ENCODE assay signal across 2 cellular contexts in the genomic region with DNA sequence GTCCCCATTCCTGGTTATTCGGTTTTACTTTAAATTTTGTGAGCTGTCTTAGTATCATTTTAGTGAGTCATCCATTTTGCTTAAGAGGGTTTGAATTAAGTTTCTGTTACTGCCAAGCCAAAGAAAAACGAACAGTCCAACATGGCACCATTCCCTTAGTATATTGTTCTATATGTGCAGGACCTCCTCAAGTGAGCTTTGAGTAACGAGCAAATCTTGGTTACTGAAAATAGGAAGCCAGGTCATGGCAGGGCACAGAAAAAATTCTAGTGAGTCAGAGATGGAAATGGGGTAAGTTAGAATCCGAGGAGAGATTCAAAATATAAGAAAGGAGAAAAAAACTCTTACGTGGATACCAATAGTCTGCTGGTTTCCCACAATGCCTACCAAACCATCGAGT.
TF ChIP-seq lines count a peak whose summit lies in the region.

No MANE protein-coding gene starts in this region.

TF ChIP-seq in K562, 482 proteins besides CTCF, POLR2A, EP300 and RAD21:
- TF ChIP-seq ZNF75A (CRISPR knock-in tag; IDR thresholded peaks at IDR 0.05) (no peak), FOXJ2 (tag; IDR thresholded peaks at IDR 0.05) (no peak), PTTG1 (tag; IDR thresholded peaks at IDR 0.05; ENCODE audit: low read depth) (0 out of 2 replicates have a peak, but pooled peaks have one; percentile 20), ARID1B (IDR thresholded peaks at IDR 0.05) (no peak)
- TF ChIP-seq, protein P1, sequence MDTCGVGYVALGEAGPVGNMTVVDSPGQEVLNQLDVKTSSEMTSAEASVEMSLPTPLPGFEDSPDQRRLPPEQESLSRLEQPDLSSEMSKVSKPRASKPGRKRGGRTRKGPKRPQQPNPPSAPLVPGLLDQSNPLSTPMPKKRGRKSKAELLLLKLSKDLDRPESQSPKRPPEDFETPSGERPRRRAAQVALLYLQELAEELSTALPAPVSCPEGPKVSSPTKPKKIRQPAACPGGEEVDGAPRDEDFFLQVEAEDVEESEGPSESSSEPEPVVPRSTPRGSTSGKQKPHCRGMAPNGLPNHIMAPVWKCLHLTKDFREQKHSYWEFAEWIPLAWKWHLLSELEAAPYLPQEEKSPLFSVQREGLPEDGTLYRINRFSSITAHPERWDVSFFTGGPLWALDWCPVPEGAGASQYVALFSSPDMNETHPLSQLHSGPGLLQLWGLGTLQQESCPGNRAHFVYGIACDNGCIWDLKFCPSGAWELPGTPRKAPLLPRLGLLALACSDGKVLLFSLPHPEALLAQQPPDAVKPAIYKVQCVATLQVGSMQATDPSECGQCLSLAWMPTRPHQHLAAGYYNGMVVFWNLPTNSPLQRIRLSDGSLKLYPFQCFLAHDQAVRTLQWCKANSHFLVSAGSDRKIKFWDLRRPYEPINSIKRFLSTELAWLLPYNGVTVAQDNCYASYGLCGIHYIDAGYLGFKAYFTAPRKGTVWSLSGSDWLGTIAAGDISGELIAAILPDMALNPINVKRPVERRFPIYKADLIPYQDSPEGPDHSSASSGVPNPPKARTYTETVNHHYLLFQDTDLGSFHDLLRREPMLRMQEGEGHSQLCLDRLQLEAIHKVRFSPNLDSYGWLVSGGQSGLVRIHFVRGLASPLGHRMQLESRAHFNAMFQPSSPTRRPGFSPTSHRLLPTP (IDR thresholded peaks at IDR 0.05; ENCODE audit: borderline replicate concordance, extremely low read depth, insufficient read length): no peak

TF ChIP-seq in SK-N-SH, 30 proteins besides CTCF, POLR2A, EP300 and RAD21:
- TF ChIP-seq TCF12 (IDR thresholded peaks at IDR 0.05) (no peak), TAF1 (IDR thresholded peaks at IDR 0.05; ENCODE audit: borderline replicate concordance, low read depth, low read length) (no peak), ZBTB33 (IDR thresholded peaks at IDR 0.05; ENCODE audit: borderline replicate concordance, low read depth) (no peak), GABPA (IDR thresholded peaks at IDR 0.05; ENCODE audit: low read depth) (no peak), SMC3 (IDR thresholded peaks at IDR 0.05; ENCODE audit: low read depth, low read length) (no peak), GATA2 (CRISPR knock-in tag; IDR thresholded peaks at IDR 0.05) (no peak), NRF1 (IDR thresholded peaks at IDR 0.05; ENCODE audit: low read depth, low read length) (no peak), FOXM1 (IDR thresholded peaks at IDR 0.05; ENCODE audit: low read depth) (no peak), MXI1 (IDR thresholded peaks at IDR 0.05; ENCODE audit: low read depth, low read length) (no peak), POLR2AphosphoS5 (IDR thresholded peaks at IDR 0.05; ENCODE audit: low read depth, low read length) (no peak), USF2 (IDR thresholded peaks at IDR 0.05; ENCODE audit: borderline replicate concordance, low read depth, low read length) (no peak)
- TF ChIP-seq, protein P2, sequence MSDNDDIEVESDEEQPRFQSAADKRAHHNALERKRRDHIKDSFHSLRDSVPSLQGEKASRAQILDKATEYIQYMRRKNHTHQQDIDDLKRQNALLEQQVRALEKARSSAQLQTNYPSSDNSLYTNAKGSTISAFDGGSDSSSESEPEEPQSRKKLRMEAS (IDR thresholded peaks at IDR 0.05; ENCODE audit: low read depth): no peak
- TF ChIP-seq, protein P3, sequence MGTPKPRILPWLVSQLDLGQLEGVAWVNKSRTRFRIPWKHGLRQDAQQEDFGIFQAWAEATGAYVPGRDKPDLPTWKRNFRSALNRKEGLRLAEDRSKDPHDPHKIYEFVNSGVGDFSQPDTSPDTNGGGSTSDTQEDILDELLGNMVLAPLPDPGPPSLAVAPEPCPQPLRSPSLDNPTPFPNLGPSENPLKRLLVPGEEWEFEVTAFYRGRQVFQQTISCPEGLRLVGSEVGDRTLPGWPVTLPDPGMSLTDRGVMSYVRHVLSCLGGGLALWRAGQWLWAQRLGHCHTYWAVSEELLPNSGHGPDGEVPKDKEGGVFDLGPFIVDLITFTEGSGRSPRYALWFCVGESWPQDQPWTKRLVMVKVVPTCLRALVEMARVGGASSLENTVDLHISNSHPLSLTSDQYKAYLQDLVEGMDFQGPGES (IDR thresholded peaks at IDR 0.05; ENCODE audit: low read depth, low read length): no peak
TF ChIP-seq in SK-N-SH: peak in this region for 0.
